ENCODE assay signal across 1 cellular context in genomic region chr19:17871878-17872250, GRCh38.
TF ChIP-seq lines count a peak whose summit lies in the region.

SLC5A5 (plus strand) TSS chr19:17871945; CDS start chr19:17872320, 375 bp downstream.

TF ChIP-seq in GM12878, 131 proteins besides CTCF, POLR2A, EP300 and RAD21 (continued from another document):
- TF ChIP-seq ZBTB11 (CRISPR knock-in tag; IDR thresholded peaks at IDR 0.05) (no peak), MAX (IDR thresholded peaks at IDR 0.05; ENCODE audit: low read depth, low read length) (no peak)
